In genomic region chr11:9680028-9680427, GRCh38 we compare ENCODE assay signal across 21 cellular contexts.
"Had no signal": no experiment of that assay in that cellular context is flagged by ENCODE, and none has a peak within 500 bp of the region (broad histone marks: within the 10 kb centered on the region; RNA-seq: fewer than 3 reads in every experiment).

No MANE protein-coding gene starts in this region.

- H3K27me3 Mint-ChIP-seq: activated naive CD4-positive, alpha-beta T cell treated with anti-CD3 and anti-CD28 coated beads, Interleukin-2, amount 50 U/mL, for 24 hours had no signal

- H3K27ac ChIP-seq: cardiac muscle cell, esophagus squamous epithelium, tibial nerve, uterus had no signal

- H3K27ac Mint-ChIP-seq: activated CD4-positive, alpha-beta T cell treated with anti-CD3 and anti-CD28 coated beads for 36 hours; activated naive CD4-positive, alpha-beta T cell treated with anti-CD3 and anti-CD28 coated beads, Interleukin-2, amount 50 U/mL, for 24 hours; nephron progenitor cell had no signal

- H3K4me3 ChIP-seq: cardiac muscle cell, esophagus squamous epithelium, lung, tibial nerve, uterus had no signal

- H3K4me3 Mint-ChIP-seq: activated CD4-positive, alpha-beta T cell treated with anti-CD3 and anti-CD28 coated beads for 36 hours; activated naive CD4-positive, alpha-beta T cell treated with anti-CD3 and anti-CD28 coated beads, Interleukin-2, amount 50 U/mL, for 24 hours; nephron progenitor cell had no signal

- DNase-seq: activated CD4-positive, alpha-beta T cell treated with anti-CD3 and anti-CD28 coated beads for 36 hours; activated CD4-positive, alpha-beta T cell treated with anti-CD3 and anti-CD28 coated beads, Interleukin-2, amount 50 U/mL, for 48 hours; activated gamma-delta T cell; dermis blood vessel endothelial cell; effector memory CD4-positive, alpha-beta T cell; esophagus squamous epithelium; foreskin fibroblast; hippocampal formation; kidney; midbrain; nephron progenitor cell; nucleus accumbens; posterior cingulate gyrus; stimulated activated CD8-positive, alpha-beta memory T cell treated with anti-CD3 and anti-CD28 coated beads, Interleukin-4, amount 100 ng/mL, for 48 hours; stimulated activated naive CD8-positive, alpha-beta T cell treated with anti-CD3 and anti-CD28 coated beads, Interleukin-15, Interleukin-2, amounts not matched to agents 100 U/mL and 50 U/mL, for 24 hours; uterus had no signal

- H3K36me3 Mint-ChIP-seq: activated naive CD4-positive, alpha-beta T cell treated with anti-CD3 and anti-CD28 coated beads, Interleukin-2, amount 50 U/mL, for 24 hours had no signal

- H3K27me3 ChIP-seq: cardiac muscle cell, esophagus squamous epithelium, tibial nerve, uterus had no signal

- H3K36me3 ChIP-seq: cardiac muscle cell, esophagus squamous epithelium, tibial nerve, uterus had no signal

- H3K4me1 ChIP-seq: uterus had no signal

- H3K9me3 Mint-ChIP-seq: activated naive CD4-positive, alpha-beta T cell treated with anti-CD3 and anti-CD28 coated beads, Interleukin-2, amount 50 U/mL, for 24 hours; nephron progenitor cell had no signal

- ATAC-seq: activated CD4-positive, alpha-beta T cell treated with anti-CD3 and anti-CD28 coated beads for 36 hours; left lobe of liver; stimulated activated naive CD8-positive, alpha-beta T cell treated with anti-CD3 and anti-CD28 coated beads, Interleukin-15, Interleukin-2, amounts not matched to agents 100 U/mL and 50 U/mL, for 24 hours had no signal

- H3K4me1 Mint-ChIP-seq: activated CD4-positive, alpha-beta T cell treated with anti-CD3 and anti-CD28 coated beads for 36 hours; activated naive CD4-positive, alpha-beta T cell treated with anti-CD3 and anti-CD28 coated beads, Interleukin-2, amount 50 U/mL, for 24 hours had no signal

- H3K9me3 ChIP-seq: esophagus squamous epithelium, tibial nerve, uterus had no signal
